ENCODE assay signal across 7 cellular contexts in genomic region chr2:181104512-181105121, GRCh38.
DNase-seq lines count a peak whose midpoint lies in the region; ATAC-seq and TF ChIP-seq lines count a peak whose summit lies in the region.

No MANE protein-coding gene starts in this region.

- DNase-seq in DMS153 (lab: John Stamatoyannopoulos, UW) (peak; percentile 3), HL-60 (ENCODE audit: low read depth in 1 of 2, low spot score in 1 of 2) (peak in 1 of 2 experiments; percentile 47), NOMO-1 treated with DMSO at 0.1 percent for 48 hours (lab: John Stamatoyannopoulos, UW; ENCODE audit: unreplicated experiment) (peak; percentile 43), brain microvascular endothelial cell (peak; percentile 67), left lung (no peak), left ventricle myocardium superior (no peak)

- ATAC-seq in left lung, result peak; percentile 57
- ATAC-seq in HG02571 (IDR thresholded peaks at IDR 0.05; ENCODE audit: unreplicated experiment), result no peak
- no peak for ATAC-seq in left ventricle myocardium superior

- H3K27ac ChIP-seq in HL-60 (replicated peaks) (no peak overlapping the region), brain microvascular endothelial cell (peak overlapping the region; percentile 38), left lung (no peak overlapping the region)

- H3K36me3 ChIP-seq in brain microvascular endothelial cell (replicated peaks) (no peaks in the 10 kb centered on the region), left lung (no peaks in the 10 kb centered on the region)

- peak; percentile 28 for TF ChIP-seq CTCF in HL-60 (IDR thresholded peaks at IDR 0.05; ENCODE audit: insufficient read depth, low read length)
- TF ChIP-seq CTCF in brain microvascular endothelial cell (IDR thresholded peaks at IDR 0.05; ENCODE audit: low read depth, low read length, missing control alignments), result peak; percentile 70
- peak; percentile 49 to 56 for TF ChIP-seq CTCF in left lung (IDR thresholded peaks at IDR 0.05)

- H3K9me3 ChIP-seq in left lung, result no peaks in the 10 kb centered on the region

- H3K4me3 ChIP-seq in HL-60 (replicated peaks; ENCODE audit: insufficient read depth, low read length), result no peak overlapping the region
- no peak overlapping the region for H3K4me3 ChIP-seq in brain microvascular endothelial cell (ENCODE audit: low read depth, low read length)
- H3K4me3 ChIP-seq in left lung, result no peak overlapping the region

- peaks cover 0 to 13% of the 10 kb centered on the region in 2 donors for H3K4me1 ChIP-seq in left lung

- H3K27me3 ChIP-seq in HL-60 (ENCODE audit: insufficient read depth, poor library complexity, severe bottlenecking) (no peaks in the 10 kb centered on the region), brain microvascular endothelial cell (replicated peaks) (no peaks in the 10 kb centered on the region), left lung (no peaks in the 10 kb centered on the region)

- in situ Hi-C loops in brain microvascular endothelial cell (cut with HindIII; ENCODE audit: low pct_ligation_motif_present, low sequenced_read_pairs), result loop anchor here (10.0 kb wide), 1 partner anchor 360 kb away; no protein-coding TSS in a partner anchor

- intact Hi-C loops in left lung (cut with DNase I), result loop anchor here in 1 of 2 donors (10.0 kb wide), 2 partner anchors 350 to 610 kb away; partner anchors contain the start of gene ITGA4
- intact Hi-C loops in left ventricle myocardium superior (cut with micrococcal nuclease), result loop anchor here (5.0 to 10.0 kb wide), 2 partner anchors 353 to 610 kb away; partner anchors contain the start of gene ITGA4

Comparison
In these comparisons a context has a peak if more than half of its experiments do, and no peak if none do; other contexts are left out.
1. DNase-seq: peak in DMS153 (single experiment), NOMO-1 treated with DMSO at 0.1 percent for 48 hours (single experiment) and brain microvascular endothelial cell (single experiment); none in left lung (0 of 2) and left ventricle myocardium superior (single experiment).
2. Peak in every context shown above with its lines, with median percentiles within 50 percentile points of each other: CTCF ChIP-seq.